In genomic region chr2:88626171-88627054, GRCh38 we compare ENCODE assay signal across 8 cellular contexts. TPM values are rescaled to one million over a fixed set of nuclear protein-coding genes. Genes with fewer than 3 reads are reported as not detected.
A peak's percentile ranks its signal among the peaks of the same experiment; 100 is the strongest.
DNase-seq lines count a peak whose midpoint lies in the region; ATAC-seq and TF ChIP-seq lines count a peak whose summit lies in the region.

No MANE protein-coding gene starts in this region.

- H3K9me3 ChIP-seq in RWPE2 (ENCODE audit: severe bottlenecking) (no peaks in the 10 kb centered on the region), adrenal gland (replicated peaks in 1 of 3) (no peaks in the 10 kb centered on the region)

- DNase-seq in GM12865 (ENCODE audit: low read depth) (peak; percentile 57), RWPE2 (ENCODE audit: low spot score) (no peak), adrenal gland (peak; percentile 28 to 61 (median 44)), hepatic stellate cell (ENCODE audit: low spot score) (peak; percentile 19), sciatic nerve (ENCODE audit: low spot score) (peak; percentile 69), NCI-H1436 treated with DMSO at 0.1 percent for 48 hours (lab: John Stamatoyannopoulos, UW) (no peak), NCI-H226 (no peak)

- no peaks in the 10 kb centered on the region for H3K36me3 ChIP-seq in RWPE2 (ENCODE audit: low read depth)
- no peaks in the 10 kb centered on the region for H3K36me3 ChIP-seq in adrenal gland (replicated peaks in 1 of 2)

- H3K4me1 ChIP-seq in RWPE2 (ENCODE audit: insufficient read depth, poor library complexity, severe bottlenecking) (peaks cover 16% of the 10 kb centered on the region), adrenal gland (replicated peaks in 1 of 2) (peaks cover 0 to 41% of the 10 kb centered on the region in 2 donors)

- no peak for TF ChIP-seq POLR2A in adrenal gland (IDR thresholded peaks at IDR 0.05)

- ATAC-seq in HG02885 (IDR thresholded peaks at IDR 0.05; ENCODE audit: poor library complexity, unreplicated experiment) (peak; percentile 0), RWPE2 (ENCODE audit: low read depth) (no peak), sciatic nerve (no peak)

- H3K27ac ChIP-seq in RWPE2 (ENCODE audit: poor library complexity, severe bottlenecking) (peak overlapping the region; percentile 65), adrenal gland (peak overlapping the region; percentile 75 to 100 (median 97))

- whole genome bisulfite sequencing in adrenal gland, 4 donors, result 1 to 4% (median 3%) methylated on average over 16 to 54 of the region's 54 CpGs

- H3K27me3 ChIP-seq in RWPE2 (ENCODE audit: insufficient read depth, poor library complexity, severe bottlenecking) (no peaks in the 10 kb centered on the region), adrenal gland (no peaks in the 10 kb centered on the region)

- intact Hi-C loops in adrenal gland (cut with DNase I) (no loop called here), sciatic nerve (cut with DNase I) (no loop called here)

- TF ChIP-seq CTCF in GM12865 (IDR thresholded peaks at IDR 0.05; ENCODE audit: insufficient read depth, low read depth, low read length, missing control alignments) (no peak), RWPE2 (IDR thresholded peaks at IDR 0.05; ENCODE audit: poor library complexity, severe bottlenecking) (no peak), adrenal gland (IDR thresholded peaks at IDR 0.05) (no peak)

- H3K4me3 ChIP-seq in GM12865 (ENCODE audit: low read depth, low read length) (peak overlapping the region; percentile 98), RWPE2 (ENCODE audit: severe bottlenecking) (peak overlapping the region; percentile 93), adrenal gland (peak overlapping the region; percentile 43 to 97 (median 76))

RNA-seq across cellular contexts. Expression of gene EIF2AK3, which starts 0.9 kb away (rescaled TPM):
- 10 to 100 TPM; 15.3 to 89.6 (median 21.3) TPM for total RNA-seq in adrenal gland
- 10 to 100 TPM in 1 of 3 donors, 1 to 10 TPM in 2; 3.6 to 50.2 (median 4.0) TPM for polyA plus RNA-seq in adrenal gland
- total RNA-seq in sciatic nerve, result 31.4 TPM

Comparison
In these comparisons a context has a peak if more than half of its experiments do, and no peak if none do; other contexts are left out.
1. DNase-seq: peak in GM12865 (single experiment), adrenal gland (7 of 7), hepatic stellate cell (single experiment) and sciatic nerve (single experiment); none in RWPE2 (single experiment), NCI-H1436 treated with DMSO at 0.1 percent for 48 hours (single experiment) and NCI-H226 (single experiment).
2. Peak in every context shown above with its lines, with median percentiles within 50 percentile points of each other: H3K4me3 ChIP-seq.